Comparison of ENCODE assay signal across 13 cellular contexts in genomic region chr1:246788895-246789338, GRCh38.
DNase-seq lines count a peak whose midpoint lies in the region; ATAC-seq and TF ChIP-seq lines count a peak whose summit lies in the region.
"Had no signal": no experiment of that assay in that cellular context is flagged by ENCODE, and none has a peak within 500 bp of the region (broad histone marks: within the 10 kb centered on the region; RNA-seq: fewer than 3 reads in every experiment).

No MANE protein-coding gene starts in this region.

- H3K9me3 ChIP-seq in gastroesophageal sphincter (no peaks in the 10 kb centered on the region), upper lobe of right lung (no peaks in the 10 kb centered on the region)
- H3K9me3 ChIP-seq: A549 had no signal

- H3K4me3 ChIP-seq in gastroesophageal sphincter (peak overlapping the region; percentile 2 to 51), upper lobe of right lung (peak overlapping the region; percentile 23)
- H3K4me3 ChIP-seq: A549 had no signal

- no peak for ATAC-seq in activated naive CD8-positive, alpha-beta T cell treated with anti-CD3 and anti-CD28 coated beads, Interleukin-2, amount 50 U/mL, for 24 hours
- ATAC-seq in gastroesophageal sphincter = peak; percentile 34
- ATAC-seq in naive thymus-derived CD8-positive, alpha-beta T cell = peak; percentile 44 to 54
- peak; percentile 9 for ATAC-seq in upper lobe of right lung
- no peak for ATAC-seq in GM18511 (IDR thresholded peaks at IDR 0.05; ENCODE audit: unreplicated experiment)

- intact Hi-C loops in upper lobe of right lung (cut with DNase I) = no loop called here

- H3K4me3 Mint-ChIP-seq in activated naive CD8-positive, alpha-beta T cell = peak overlapping the region; percentile 72
- H3K4me3 Mint-ChIP-seq in activated naive CD8-positive, alpha-beta T cell treated with anti-CD3 and anti-CD28 coated beads, Interleukin-2, amount 50 U/mL, for 24 hours = no peak overlapping the region
- peak overlapping the region; percentile 22 to 75 (median 61) for H3K4me3 Mint-ChIP-seq in naive thymus-derived CD8-positive, alpha-beta T cell
- H3K4me3 Mint-ChIP-seq: T-helper 1 cell treated with Interleukin-12 subunit alpha and Interleukin-12 subunit beta and Interleukin-4 antibody, amounts not matched to agents 30 μg/mL and 1 μg/mL, for 36 hours had no signal

- H3K36me3 Mint-ChIP-seq in activated naive CD8-positive, alpha-beta T cell = no peaks in the 10 kb centered on the region
- no peaks in the 10 kb centered on the region for H3K36me3 Mint-ChIP-seq in activated naive CD8-positive, alpha-beta T cell treated with anti-CD3 and anti-CD28 coated beads, Interleukin-2, amount 50 U/mL, for 24 hours (ENCODE audit: low read depth)
- no peaks in the 10 kb centered on the region for H3K36me3 Mint-ChIP-seq in naive thymus-derived CD8-positive, alpha-beta T cell

- H3K27me3 Mint-ChIP-seq in activated naive CD8-positive, alpha-beta T cell = peaks cover 10% of the 10 kb centered on the region
- peaks cover 8% of the 10 kb centered on the region for H3K27me3 Mint-ChIP-seq in activated naive CD8-positive, alpha-beta T cell treated with anti-CD3 and anti-CD28 coated beads, Interleukin-2, amount 50 U/mL, for 24 hours
- H3K27me3 Mint-ChIP-seq in naive thymus-derived CD8-positive, alpha-beta T cell = peaks cover 0 to 38% (median 18%) of the 10 kb centered on the region in 5 donors

- no peak for TF ChIP-seq POLR2A in gastroesophageal sphincter (IDR thresholded peaks at IDR 0.05)

- peaks cover 34% of the 10 kb centered on the region for H3K27me3 ChIP-seq in gastroesophageal sphincter
- H3K27me3 ChIP-seq in upper lobe of right lung = peaks cover 16% of the 10 kb centered on the region

- POLR2A ChIA-PET in naive thymus-derived CD8-positive, alpha-beta T cell (lab: Charles Lee) = interaction anchor here (0.6 kb wide), 1 partner anchor 21 kb away, joined by 5 read pairs; no protein-coding TSS in a partner anchor

- H3K36me3 ChIP-seq in gastroesophageal sphincter (no peaks in the 10 kb centered on the region), upper lobe of right lung (no peaks in the 10 kb centered on the region)

- H3K27ac Mint-ChIP-seq in activated naive CD8-positive, alpha-beta T cell = no peak overlapping the region
- no peak overlapping the region for H3K27ac Mint-ChIP-seq in activated naive CD8-positive, alpha-beta T cell treated with anti-CD3 and anti-CD28 coated beads, Interleukin-2, amount 50 U/mL, for 24 hours
- no peak overlapping the region for H3K27ac Mint-ChIP-seq in naive thymus-derived CD8-positive, alpha-beta T cell
- H3K27ac Mint-ChIP-seq: T-helper 1 cell treated with Interleukin-12 subunit alpha and Interleukin-12 subunit beta and Interleukin-4 antibody, amounts not matched to agents 30 μg/mL and 1 μg/mL, for 36 hours had no signal

- peaks cover 16% of the 10 kb centered on the region for H3K4me1 Mint-ChIP-seq in activated naive CD8-positive, alpha-beta T cell (ENCODE audit: low read depth)
- peaks cover 13% of the 10 kb centered on the region for H3K4me1 Mint-ChIP-seq in activated naive CD8-positive, alpha-beta T cell treated with anti-CD3 and anti-CD28 coated beads, Interleukin-2, amount 50 U/mL, for 24 hours
- H3K4me1 Mint-ChIP-seq in naive thymus-derived CD8-positive, alpha-beta T cell = peaks cover 7 to 30% (median 18%) of the 10 kb centered on the region in 4 donors

- DNase-seq in activated naive CD8-positive, alpha-beta T cell treated with anti-CD3 and anti-CD28 coated beads, Interleukin-2, amount 50 U/mL, for 24 hours = no peak
- DNase-seq in naive thymus-derived CD8-positive, alpha-beta T cell = peak in 1 of 10 donors; percentile 10
- DNase-seq in upper lobe of right lung = no peak
- DNase-seq in NK-92 (lab: John Stamatoyannopoulos, UW; ENCODE audit: unreplicated experiment) = no peak
- DNase-seq in activated naive CD4-positive, alpha-beta T cell treated with anti-CD3 and anti-CD28 coated beads, Interleukin-2, amount 50 U/mL, for 16 hours = no peak
- DNase-seq: KG1; NCI-H69; stimulated activated CD4-positive, alpha-beta T cell treated with anti-CD3 and anti-CD28 coated beads, Interleukin-2, amount 100 ng/mL, for 24 hours had no signal

- no peaks in the 10 kb centered on the region for H3K9me3 Mint-ChIP-seq in activated naive CD8-positive, alpha-beta T cell (ENCODE audit: low read depth)
- H3K9me3 Mint-ChIP-seq in activated naive CD8-positive, alpha-beta T cell treated with anti-CD3 and anti-CD28 coated beads, Interleukin-2, amount 50 U/mL, for 24 hours = no peaks in the 10 kb centered on the region
- peaks cover 0 to 2% (median 0%) of the 10 kb centered on the region in 9 donors for H3K9me3 Mint-ChIP-seq in naive thymus-derived CD8-positive, alpha-beta T cell
- H3K9me3 Mint-ChIP-seq: T-helper 1 cell treated with Interleukin-12 subunit alpha and Interleukin-12 subunit beta and Interleukin-4 antibody, amounts not matched to agents 30 μg/mL and 1 μg/mL, for 36 hours had no signal

- H3K4me1 ChIP-seq in gastroesophageal sphincter = peaks cover 0 to 17% (median 7%) of the 10 kb centered on the region in 3 donors
- no peaks in the 10 kb centered on the region for H3K4me1 ChIP-seq in upper lobe of right lung

- TF ChIP-seq CTCF in gastroesophageal sphincter (IDR thresholded peaks at IDR 0.05) = no peak
- TF ChIP-seq CTCF in upper lobe of right lung (IDR thresholded peaks at IDR 0.05) = no peak

- WGBS in gastroesophageal sphincter (ENCODE audit: low coverage in 1 of 2), 2 donors = 8 to 27% methylated on average over 2 of the region's 37 CpGs

- TF ChIP-seq EP300 in gastroesophageal sphincter (IDR thresholded peaks at IDR 0.05) = no peak

- H3K27ac ChIP-seq in gastroesophageal sphincter (peak overlapping the region in 1 of 4 donors; percentile 45), upper lobe of right lung (no peak overlapping the region)
- H3K27ac ChIP-seq: A549 had no signal

Comparison
In these comparisons a context has a peak if more than half of its experiments do, and no peak if none do; other contexts are left out.
1. ATAC-seq: peak in gastroesophageal sphincter (single experiment), naive thymus-derived CD8-positive, alpha-beta T cell (2 of 2) and upper lobe of right lung (single experiment); none in activated naive CD8-positive, alpha-beta T cell treated with anti-CD3 and anti-CD28 coated beads, Interleukin-2, amount 50 U/mL, for 24 hours (single experiment) and GM18511 (single experiment).